ENCODE assay signal across 8 cellular contexts in genomic region chr5:50440651-50441478, GRCh38. TPM values are rescaled to one million over a fixed set of nuclear protein-coding genes. Genes with fewer than 3 reads are reported as not detected.
A peak's percentile ranks its signal among the peaks of the same experiment; 100 is the strongest.
DNase-seq lines count a peak whose midpoint lies in the region; ATAC-seq and TF ChIP-seq lines count a peak whose summit lies in the region.

A gene with protein sequence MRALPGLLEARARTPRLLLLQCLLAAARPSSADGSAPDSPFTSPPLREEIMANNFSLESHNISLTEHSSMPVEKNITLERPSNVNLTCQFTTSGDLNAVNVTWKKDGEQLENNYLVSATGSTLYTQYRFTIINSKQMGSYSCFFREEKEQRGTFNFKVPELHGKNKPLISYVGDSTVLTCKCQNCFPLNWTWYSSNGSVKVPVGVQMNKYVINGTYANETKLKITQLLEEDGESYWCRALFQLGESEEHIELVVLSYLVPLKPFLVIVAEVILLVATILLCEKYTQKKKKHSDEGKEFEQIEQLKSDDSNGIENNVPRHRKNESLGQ (minus strand): TSS chr5:50441288. CDS start chr5:50441151, 137 bp downstream.

- H3K4me3 ChIP-seq in AG10803 (ENCODE audit: low read length) = peak within 1 kb of the TSS; percentile 34
- peak within 1 kb of the TSS; percentile 14 for H3K4me3 ChIP-seq in fibroblast of pulmonary artery (replicated peaks; ENCODE audit: low read depth, low read length)

- peaks cover 8% of the 10 kb centered on the region for H3K27me3 Mint-ChIP-seq in neural crest cell (ENCODE audit: low read depth)

- peak; percentile 52 for ATAC-seq in GM18873 (IDR thresholded peaks at IDR 0.05; ENCODE audit: low FRiP score, unreplicated experiment)
- peak; percentile 56 for ATAC-seq in HG03159 (IDR thresholded peaks at IDR 0.05; ENCODE audit: unreplicated experiment)

- no peaks in the 10 kb centered on the region for H3K9me3 Mint-ChIP-seq in neural crest cell

- H3K4me3 Mint-ChIP-seq in neural crest cell = peak within 1 kb of the TSS; percentile 94

- peak within 1 kb of the TSS; percentile 93 for H3K27ac Mint-ChIP-seq in neural crest cell (ENCODE audit: unreplicated experiment)

- no peak for TF ChIP-seq CTCF in AG10803 (conservative IDR thresholded peaks at IDR 0.05; ENCODE audit: low read length)
- TF ChIP-seq CTCF in fibroblast of pulmonary artery (IDR thresholded peaks at IDR 0.05; ENCODE audit: low read length, missing control alignments) = no peak
- TF ChIP-seq CTCF in neural crest cell (conservative IDR thresholded peaks at IDR 0.05) = peak; percentile 48

- no peaks in the 10 kb centered on the region for H3K36me3 Mint-ChIP-seq in neural crest cell (ENCODE audit: low read depth)

- DNase-seq in AG10803 (ENCODE audit: low read depth) = peak; percentile 6
- DNase-seq in NOMO-1 treated with DMSO at 0.1 percent for 48 hours (lab: John Stamatoyannopoulos, UW; ENCODE audit: unreplicated experiment) = peak; percentile 74
- peak; percentile 66 for DNase-seq in activated T-cell treated with anti-CD3 and anti-CD28 coated beads for 4 hours
- DNase-seq in fibroblast of pulmonary artery (ENCODE audit: low read depth) = peak; percentile 1
- DNase-seq in neural crest cell (ENCODE audit: low read depth, low spot score) = peak; percentile 54
- peak; percentile 8 for DNase-seq in stromal cell of bone marrow (ENCODE audit: low read depth)

- peaks cover 13% of the 10 kb centered on the region for H3K4me1 Mint-ChIP-seq in neural crest cell

RNA-seq across cellular contexts. Expression of the gene that starts here (rescaled TPM):
- total RNA-seq in neural crest cell = 16.9 and 20.5 TPM in 2 replicates

Comparison
In these comparisons a context has a peak if more than half of its experiments do, and no peak if none do; other contexts are left out.
1. Peak in every context shown above with its lines: DNase-seq, ATAC-seq and H3K4me3 ChIP-seq.
2. DNase-seq: peak in every context shown above with its lines; median percentile 74 in NOMO-1 treated with DMSO at 0.1 percent for 48 hours; 66 in activated T-cell treated with anti-CD3 and anti-CD28 coated beads for 4 hours; 54 in neural crest cell; 8 in stromal cell of bone marrow; 6 in AG10803; 1 in fibroblast of pulmonary artery.